ENCODE assay signal across 10 cellular contexts in genomic region chr12:71439362-71439612, GRCh38. TPM values are rescaled to one million over a fixed set of nuclear protein-coding genes. Genes with fewer than 3 reads are reported as not detected.
DNase-seq lines count a peak whose midpoint lies in the region; ATAC-seq, FAIRE-seq and TF ChIP-seq lines count a peak whose summit lies in the region.
"Had no signal": no experiment of that assay in that cellular context is flagged by ENCODE, and none has a peak within 500 bp of the region (broad histone marks: within the 10 kb centered on the region; RNA-seq: fewer than 3 reads in every experiment).

No MANE protein-coding gene starts in this region.

- no peaks in the 10 kb centered on the region for H3K36me3 ChIP-seq in HepG2 (replicated peaks in 1 of 2; ENCODE audit: control insufficient read depth in 1 of 2, insufficient read depth in 2 of 2, low read length in 2 of 2)

- no peaks in the 10 kb centered on the region; a peak in 2 of 5 replicates for H3K27me3 ChIP-seq in HepG2 (ENCODE audit: control insufficient read depth in 1 of 2, insufficient read depth in 2 of 2, low read length in 2 of 2)

- H3K79me2 ChIP-seq in HepG2 (ENCODE audit: insufficient read depth, low read length): peaks cover 48% of the 10 kb centered on the region

- H3K27ac Mint-ChIP-seq in activated naive CD8-positive, alpha-beta T cell treated with anti-CD3 and anti-CD28 coated beads, Interleukin-2, amount 50 U/mL, for 24 hours: no peak overlapping the region

- H3K4me1 Mint-ChIP-seq in activated naive CD8-positive, alpha-beta T cell treated with anti-CD3 and anti-CD28 coated beads, Interleukin-2, amount 50 U/mL, for 24 hours: peaks cover 21% of the 10 kb centered on the region

- peaks cover 43% of the 10 kb centered on the region for H3K4me1 ChIP-seq in HepG2 (ENCODE audit: insufficient read depth, low read length)

- TF ChIP-seq POLR2A in HepG2 (IDR thresholded peaks at IDR 0.05; ENCODE audit: insufficient read depth in 1 of 2, low read depth in 2 of 2, low read length in 2 of 2): no peak

- DNase-seq in NCI-H2171 treated with DMSO at 0.1 percent for 48 hours (lab: John Stamatoyannopoulos, UW): peak; percentile 60
- no peak for DNase-seq in NCI-H2171 (lab: John Stamatoyannopoulos, UW)
- DNase-seq in activated naive CD8-positive, alpha-beta T cell treated with anti-CD3 and anti-CD28 coated beads, Interleukin-2, amount 50 U/mL, for 24 hours: no peak
- DNase-seq in HepG2 (ENCODE audit: low spot score): no peak
- no peak for DNase-seq in substantia nigra (lab: John Stamatoyannopoulos, UW)
- DNase-seq in head of caudate nucleus: no peak
- no peak for DNase-seq in activated gamma-delta T cell treated with Interleukin-2 at 50 U/mL for 16 hours
- DNase-seq: activated CD8-positive, alpha-beta memory T cell treated with anti-CD3 and anti-CD28 coated beads, Interleukin-2, amount 50 U/mL, for 4 hours; NCI-H1694 had no signal

- peaks cover 16% of the 10 kb centered on the region for H3K9me3 Mint-ChIP-seq in activated naive CD8-positive, alpha-beta T cell treated with anti-CD3 and anti-CD28 coated beads, Interleukin-2, amount 50 U/mL, for 24 hours

- H3K4me3 ChIP-seq in HepG2 (replicated peaks in 1 of 3; ENCODE audit: insufficient read depth in 1 of 3, low read depth in 2 of 3, low read length in 3 of 3): peak overlapping the region; percentile 90 to 97 (median 91)

- peaks cover 6% of the 10 kb centered on the region for H3K36me3 Mint-ChIP-seq in activated naive CD8-positive, alpha-beta T cell treated with anti-CD3 and anti-CD28 coated beads, Interleukin-2, amount 50 U/mL, for 24 hours (ENCODE audit: low read depth)

- H3K4me3 Mint-ChIP-seq in activated naive CD8-positive, alpha-beta T cell treated with anti-CD3 and anti-CD28 coated beads, Interleukin-2, amount 50 U/mL, for 24 hours: peak overlapping the region; percentile 75

- peaks cover 64% of the 10 kb centered on the region for H3K27me3 Mint-ChIP-seq in activated naive CD8-positive, alpha-beta T cell treated with anti-CD3 and anti-CD28 coated beads, Interleukin-2, amount 50 U/mL, for 24 hours

- peak; percentile 3 for ATAC-seq in activated naive CD8-positive, alpha-beta T cell treated with anti-CD3 and anti-CD28 coated beads, Interleukin-2, amount 50 U/mL, for 24 hours
- ATAC-seq in HepG2 (no peak), HG02610 (IDR thresholded peaks at IDR 0.05; ENCODE audit: unreplicated experiment) (no peak)

- peak overlapping the region; percentile 82 for H3K27ac ChIP-seq in HepG2 (ENCODE audit: extremely low read length, insufficient read depth, low read length)
- H3K27ac ChIP-seq in substantia nigra (ENCODE audit: low read depth, low read length, poor library complexity, severe bottlenecking): peak overlapping the region; percentile 74

- in situ Hi-C loops in HepG2 (cut with HindIII; ENCODE audit: extremely low pct_ligation_motif_present, low pct_unique_long_range_greater_than_20kb): loop anchor here (5.0 kb wide), 1 partner anchor 277 kb away; no protein-coding TSS in a partner anchor

- peak overlapping the region; percentile 91 for H3K4me2 ChIP-seq in HepG2 (ENCODE audit: low read depth, low read length)

- 0% methylated on average over 14 of the region's 17 CpGs for whole genome bisulfite sequencing in HepG2 (ENCODE audit: low lambda C conversion rate)

- POLR2A ChIA-PET in HepG2 (lab: Yijun Ruan, JAX): interaction anchor here (0.7 to 2.7 kb wide), 19 partner anchors 9 to 315 kb away, joined by 3 to 19 read pairs (median 4); partner anchors contain the start of genes RAB21, THAP2 and TMEM19

- peaks cover 28% of the 10 kb centered on the region for H3K9me3 ChIP-seq in HepG2 (ENCODE audit: low read length)

- intact Hi-C loops in HepG2 (cut with micrococcal nuclease; ENCODE audit: unreplicated experiment): loop anchor here (1.0 to 10.0 kb wide), 2 partner anchors 97 to 284 kb away; partner anchors contain the start of gene TSPAN8
- intact Hi-C loops in head of caudate nucleus (cut with DNase I): no loop called here

- TF ChIP-seq EP300 in HepG2 (IDR thresholded peaks at IDR 0.05; ENCODE audit: low read depth in 2 of 2, low read length in 2 of 2): no peak
- no peak for TF ChIP-seq EP300 in HepG2 (CRISPR knock-in tag; IDR thresholded peaks at IDR 0.05; ENCODE audit: borderline replicate concordance)

- CTCF ChIA-PET in HepG2 (lab: Yijun Ruan, JAX; ENCODE audit: low intra/inter-chr PET ratio, low total read pairs): no interaction called here

- no peak for TF ChIP-seq RAD21 in HepG2 (CRISPR knock-in tag; IDR thresholded peaks at IDR 0.05)

- TF ChIP-seq CTCF in HepG2 (CRISPR knock-in tag; IDR thresholded peaks at IDR 0.05): no peak

- no TSS peak for BruUV-seq in HepG2 (replicated peaks; lab: Mats Ljungman, UMichigan)

- no peak overlapping the region for H2AFZ ChIP-seq in HepG2 (ENCODE audit: low read length)

- peak overlapping the region; percentile 89 for H3K9ac ChIP-seq in HepG2 (ENCODE audit: insufficient read depth, low read depth, low read length)

- peaks cover 10% of the 10 kb centered on the region for H4K20me1 ChIP-seq in HepG2 (ENCODE audit: insufficient read depth, low read length)

- no peak for FAIRE-seq in HepG2 (lab: Jason Lieb, UNC)

TF ChIP-seq in HepG2, 621 proteins besides CTCF, POLR2A, EP300 and RAD21 (continues in another document):
- TF ChIP-seq ZBTB3 (CRISPR knock-in tag; IDR thresholded peaks at IDR 0.05; ENCODE audit: borderline replicate concordance, low read depth) (0 out of 2 replicates have a peak, but pooled peaks have one; percentile 27), ZNF101 (CRISPR knock-in tag; IDR thresholded peaks at IDR 0.05; ENCODE audit: borderline replicate concordance, low read depth) (0 out of 2 replicates have a peak, but pooled peaks have one; percentile 5), TCF12 (IDR thresholded peaks at IDR 0.05) (no peak), TCF12 (CRISPR knock-in tag; IDR thresholded peaks at IDR 0.05) (0 out of 2 replicates have a peak, but pooled peaks have one; percentile 7), MXI1 (IDR thresholded peaks at IDR 0.05; ENCODE audit: borderline replicate concordance, low read depth, low read length) (no peak), CHD2 (IDR thresholded peaks at IDR 0.05; ENCODE audit: low read depth, low read length) (no peak)
- TF ChIP-seq, protein P1, sequence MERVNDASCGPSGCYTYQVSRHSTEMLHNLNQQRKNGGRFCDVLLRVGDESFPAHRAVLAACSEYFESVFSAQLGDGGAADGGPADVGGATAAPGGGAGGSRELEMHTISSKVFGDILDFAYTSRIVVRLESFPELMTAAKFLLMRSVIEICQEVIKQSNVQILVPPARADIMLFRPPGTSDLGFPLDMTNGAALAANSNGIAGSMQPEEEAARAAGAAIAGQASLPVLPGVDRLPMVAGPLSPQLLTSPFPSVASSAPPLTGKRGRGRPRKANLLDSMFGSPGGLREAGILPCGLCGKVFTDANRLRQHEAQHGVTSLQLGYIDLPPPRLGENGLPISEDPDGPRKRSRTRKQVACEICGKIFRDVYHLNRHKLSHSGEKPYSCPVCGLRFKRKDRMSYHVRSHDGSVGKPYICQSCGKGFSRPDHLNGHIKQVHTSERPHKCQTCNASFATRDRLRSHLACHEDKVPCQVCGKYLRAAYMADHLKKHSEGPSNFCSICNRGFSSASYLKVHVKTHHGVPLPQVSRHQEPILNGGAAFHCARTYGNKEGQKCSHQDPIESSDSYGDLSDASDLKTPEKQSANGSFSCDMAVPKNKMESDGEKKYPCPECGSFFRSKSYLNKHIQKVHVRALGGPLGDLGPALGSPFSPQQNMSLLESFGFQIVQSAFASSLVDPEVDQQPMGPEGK (CRISPR knock-in tag; IDR thresholded peaks at IDR 0.05): no peak

RNA-seq across cellular contexts. Expression of gene LGR5, which starts 0.3 kb away (rescaled TPM):
- total RNA-seq in HepG2 (2016; rRNA removed; fragmentation: Illumina TruSeq; extraction: Trizol): 20.6 and 37.0 TPM in 2 replicates
- 2.2 and 2.3 TPM in 2 replicates for total RNA-seq in HepG2 (2016; cell fraction: cytosol; rRNA removed; fragmentation: Illumina TruSeq; extraction: Trizol; ENCODE audit: low read depth)
- 17.4 and 40.7 TPM in 2 replicates for total RNA-seq in HepG2 (2016; cell fraction: insoluble cytoplasmic fraction; rRNA removed; fragmentation: Illumina TruSeq; extraction: Trizol)
- total RNA-seq in HepG2 (2016; cell fraction: membrane; rRNA removed; fragmentation: Illumina TruSeq; extraction: Trizol): 8.7 and 9.5 TPM in 2 replicates
- total RNA-seq in HepG2 (2016; cell fraction: nucleus; rRNA removed; fragmentation: Illumina TruSeq; extraction: Trizol): 67.0 and 93.5 TPM in 2 replicates
- polyA plus RNA-seq in HepG2 (2011; rRNA removed): 69.5 and 121 TPM in 2 replicates
- polyA plus RNA-seq in HepG2 (2011; cell fraction: cytosol; rRNA removed): 39.4 and 44.0 TPM in 2 replicates
- polyA plus RNA-seq in HepG2 (2011; cell fraction: nucleus; rRNA removed): 186 and 299 TPM in 2 replicates
- 37.0 and 44.1 TPM in 2 replicates for polyA plus RNA-seq in HepG2 (2012)
- polyA plus RNA-seq in HepG2 (2016; cell fraction: cytosol; fragmentation: Illumina TruSeq; extraction: Trizol; ENCODE audit: low read depth): 1.5 and 1.6 TPM in 2 replicates
- 20.0 and 21.6 TPM in 2 replicates for polyA plus RNA-seq in HepG2 (2016; cell fraction: insoluble cytoplasmic fraction; fragmentation: Illumina TruSeq; extraction: Trizol; ENCODE audit: low read depth)
- 4.0 TPM in 2 replicates for polyA plus RNA-seq in HepG2 (2016; cell fraction: membrane; fragmentation: Illumina TruSeq; extraction: Trizol; ENCODE audit: low read depth)
- 183 and 193 TPM in 2 replicates for polyA plus RNA-seq in HepG2 (2016; cell fraction: nucleus; fragmentation: Illumina TruSeq; extraction: Trizol; ENCODE audit: insufficient read depth, low read depth)
- polyA minus RNA-seq in HepG2 (2011; rRNA and poly(A)+ RNA removed; ENCODE audit: low replicate concordance): 0.07 and 94.1 TPM in 2 replicates
- 30.0 and 45.1 TPM in 2 replicates for polyA minus RNA-seq in HepG2 (2011; cell fraction: cytosol; rRNA and poly(A)+ RNA removed)
- polyA minus RNA-seq in HepG2 (2011; cell fraction: nucleus; rRNA and poly(A)+ RNA removed): 81.4 and 117 TPM in 2 replicates
